ENCODE assay signal across 2 cellular contexts in genomic region chr21:26800455-26801454, GRCh38.
TF ChIP-seq lines count a peak whose summit lies in the region.

No MANE protein-coding gene starts in this region.

TF ChIP-seq in liver, 16 proteins besides CTCF, POLR2A, EP300 and RAD21 (continued from another document):
- no peak for TF ChIP-seq FOXA2 (IDR thresholded peaks at IDR 0.05)
TF ChIP-seq in liver: peak in this region for 0.

TF ChIP-seq in HepG2, 621 proteins besides CTCF, POLR2A, EP300 and RAD21 (continued from another document):
- TF ChIP-seq ZBTB44 (CRISPR knock-in tag; IDR thresholded peaks at IDR 0.05) (no peak), ELF4 (CRISPR knock-in tag; IDR thresholded peaks at IDR 0.05; ENCODE audit: borderline replicate concordance) (no peak), MXD1 (CRISPR knock-in tag; IDR thresholded peaks at IDR 0.05) (no peak), ZBTB26 (CRISPR knock-in tag; IDR thresholded peaks at IDR 0.05; ENCODE audit: borderline replicate concordance) (no peak), DR1 (CRISPR knock-in tag; IDR thresholded peaks at IDR 0.05) (no peak), GABPB1 (CRISPR knock-in tag; IDR thresholded peaks at IDR 0.05) (no peak)
